Comparison of ENCODE assay signal across 1 cellular context in the genomic region with DNA sequence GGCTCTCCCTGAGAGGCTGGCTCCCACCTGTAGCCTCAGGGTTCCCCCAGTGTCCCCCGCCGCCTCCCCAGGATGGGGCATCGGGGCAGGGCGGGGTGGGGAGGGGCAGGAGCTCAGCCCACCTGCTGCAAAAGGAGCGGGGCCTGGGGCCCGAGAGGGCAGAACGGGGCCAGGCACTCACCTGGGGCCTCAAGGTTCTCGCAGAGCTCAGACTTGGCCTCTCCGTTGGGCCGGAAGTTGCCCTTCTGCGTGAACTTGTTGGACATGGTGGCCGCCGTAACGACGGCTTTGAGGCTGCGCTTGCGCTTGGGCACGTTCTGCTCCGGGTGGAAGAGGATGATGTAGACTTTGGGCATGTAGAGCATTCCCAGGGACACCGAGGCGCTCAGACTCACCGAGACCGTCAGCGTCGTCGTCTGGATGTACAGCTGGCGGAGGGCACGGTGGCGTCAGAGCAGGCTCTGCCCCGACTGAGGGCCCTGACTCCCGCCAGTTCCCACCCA.
TF ChIP-seq lines count a peak whose summit lies in the region.

No MANE protein-coding gene starts in this region.

TF ChIP-seq in H1, 55 proteins besides CTCF, POLR2A, EP300 and RAD21:
- TF ChIP-seq KDM5A (IDR thresholded peaks at IDR 0.05; ENCODE audit: low read length) (no peak), SAP30 (IDR thresholded peaks at IDR 0.05; ENCODE audit: insufficient read depth, insufficient replicate concordance, low read length) (no peak), SRF (IDR thresholded peaks at IDR 0.05; ENCODE audit: low read depth, low read length) (no peak), BCL11A (IDR thresholded peaks at IDR 0.05; ENCODE audit: low read depth in 2 of 2, low read length in 2 of 2) (no peak), CHD2 (IDR thresholded peaks at IDR 0.05; ENCODE audit: low read length) (no peak), SUZ12 (IDR thresholded peaks at IDR 0.05; ENCODE audit: low read length) (no peak), CBX8 (IDR thresholded peaks at IDR 0.05; ENCODE audit: borderline replicate concordance, low read depth, low read length) (no peak), JUND (IDR thresholded peaks at IDR 0.05; ENCODE audit: low read length) (no peak), KDM4A (IDR thresholded peaks at IDR 0.05; ENCODE audit: low read depth, low read length, severe bottlenecking) (no peak)
